ENCODE assay signal across 9 cellular contexts in genomic region chr2:136008205-136008865, GRCh38. TPM values are rescaled to one million over a fixed set of nuclear protein-coding genes. Genes with fewer than 3 reads are reported as not detected.
A peak's percentile ranks its signal among the peaks of the same experiment; 100 is the strongest.
DNase-seq lines count a peak whose midpoint lies in the region; ATAC-seq and FAIRE-seq lines count a peak whose summit lies in the region.
"Had no signal": no experiment of that assay in that cellular context is flagged by ENCODE, and none has a peak within 500 bp of the region (broad histone marks: within the 10 kb centered on the region; RNA-seq: fewer than 3 reads in every experiment).

No MANE protein-coding gene starts in this region.

- ATAC-seq in T-helper 17 cell, result peak; percentile 97
- peak; percentile 93 for ATAC-seq in activated naive CD8-positive, alpha-beta T cell treated with anti-CD3 and anti-CD28 coated beads, Interleukin-2, amount 50 U/mL, for 24 hours
- ATAC-seq in GM21526 (IDR thresholded peaks at IDR 0.05; ENCODE audit: low FRiP score, unreplicated experiment), result no peak
- no peak for ATAC-seq in HG02642 (IDR thresholded peaks at IDR 0.05; ENCODE audit: poor library complexity, unreplicated experiment)
- no peak for ATAC-seq in GM19351 (IDR thresholded peaks at IDR 0.05; ENCODE audit: unreplicated experiment)

- H3K4me1 Mint-ChIP-seq in T-helper 17 cell, result peaks cover 29% of the 10 kb centered on the region
- peaks cover 48% of the 10 kb centered on the region for H3K4me1 Mint-ChIP-seq in activated naive CD8-positive, alpha-beta T cell treated with anti-CD3 and anti-CD28 coated beads, Interleukin-2, amount 50 U/mL, for 24 hours

- no peaks in the 10 kb centered on the region for H3K9me3 ChIP-seq in T-helper 17 cell (ENCODE audit: control insufficient read depth, low read length, poor library complexity, severe bottlenecking)

- no peaks in the 10 kb centered on the region for H3K27me3 Mint-ChIP-seq in T-helper 17 cell
- no peaks in the 10 kb centered on the region for H3K27me3 Mint-ChIP-seq in activated naive CD8-positive, alpha-beta T cell treated with anti-CD3 and anti-CD28 coated beads, Interleukin-2, amount 50 U/mL, for 24 hours

- H3K4me3 Mint-ChIP-seq in T-helper 17 cell, result peak overlapping the region; percentile 79
- peak overlapping the region; percentile 51 for H3K4me3 Mint-ChIP-seq in activated naive CD8-positive, alpha-beta T cell treated with anti-CD3 and anti-CD28 coated beads, Interleukin-2, amount 50 U/mL, for 24 hours
- H3K4me3 Mint-ChIP-seq: neural crest cell had no signal

- no peaks in the 10 kb centered on the region for H3K9me3 Mint-ChIP-seq in activated naive CD8-positive, alpha-beta T cell treated with anti-CD3 and anti-CD28 coated beads, Interleukin-2, amount 50 U/mL, for 24 hours
- H3K9me3 Mint-ChIP-seq: neural crest cell had no signal

- H3K36me3 Mint-ChIP-seq in T-helper 17 cell (ENCODE audit: low read depth), result peaks cover 3% of the 10 kb centered on the region
- H3K36me3 Mint-ChIP-seq in activated naive CD8-positive, alpha-beta T cell treated with anti-CD3 and anti-CD28 coated beads, Interleukin-2, amount 50 U/mL, for 24 hours (ENCODE audit: low read depth), result peaks cover 4% of the 10 kb centered on the region

- DNase-seq in GM19239 (ENCODE audit: insufficient read length, low spot score) (no peak), T-helper 17 cell (peak in 2 of 3 donors; percentile 25 to 37), NCI-H524 treated with DMSO at 0.1 percent for 48 hours (lab: John Stamatoyannopoulos, UW) (no peak)
- peak; percentile 67 for DNase-seq in activated naive CD8-positive, alpha-beta T cell treated with anti-CD3 and anti-CD28 coated beads, Interleukin-2, amount 50 U/mL, for 24 hours
- peak; percentile 21 for DNase-seq in stimulated activated CD4-positive, alpha-beta T cell treated with anti-CD3 and anti-CD28 coated beads, Interleukin-12 subunit alpha, Interleukin-12 subunit beta, amount 100 ng/mL, for 4 hours

- peak; percentile 55 for FAIRE-seq in GM19239 (lab: Jason Lieb, UNC)

- peak overlapping the region; percentile 95 for H3K27ac Mint-ChIP-seq in T-helper 17 cell
- peak overlapping the region; percentile 80 for H3K27ac Mint-ChIP-seq in activated naive CD8-positive, alpha-beta T cell treated with anti-CD3 and anti-CD28 coated beads, Interleukin-2, amount 50 U/mL, for 24 hours

RNA-seq across cellular contexts. Expression of gene DARS1, which starts 22.9 kb away (rescaled TPM):
- 10 to 100 TPM; 53.8 to 72.1 TPM for total RNA-seq in T-helper 17 cell

Comparison
In these comparisons a context has a peak if more than half of its experiments do, and no peak if none do; other contexts are left out.
1. DNase-seq: peak in T-helper 17 cell (2 of 3), activated naive CD8-positive, alpha-beta T cell treated with anti-CD3 and anti-CD28 coated beads, Interleukin-2, amount 50 U/mL, for 24 hours (single experiment) and stimulated activated CD4-positive, alpha-beta T cell treated with anti-CD3 and anti-CD28 coated beads, Interleukin-12 subunit alpha, Interleukin-12 subunit beta, amount 100 ng/mL, for 4 hours (single experiment); none in GM19239 (single experiment) and NCI-H524 treated with DMSO at 0.1 percent for 48 hours (single experiment).
2. ATAC-seq: peak in T-helper 17 cell (single experiment) and activated naive CD8-positive, alpha-beta T cell treated with anti-CD3 and anti-CD28 coated beads, Interleukin-2, amount 50 U/mL, for 24 hours (single experiment); none in GM21526 (single experiment), HG02642 (single experiment) and GM19351 (single experiment).